Comparison of ENCODE assay signal across 8 cellular contexts in the genomic region with DNA sequence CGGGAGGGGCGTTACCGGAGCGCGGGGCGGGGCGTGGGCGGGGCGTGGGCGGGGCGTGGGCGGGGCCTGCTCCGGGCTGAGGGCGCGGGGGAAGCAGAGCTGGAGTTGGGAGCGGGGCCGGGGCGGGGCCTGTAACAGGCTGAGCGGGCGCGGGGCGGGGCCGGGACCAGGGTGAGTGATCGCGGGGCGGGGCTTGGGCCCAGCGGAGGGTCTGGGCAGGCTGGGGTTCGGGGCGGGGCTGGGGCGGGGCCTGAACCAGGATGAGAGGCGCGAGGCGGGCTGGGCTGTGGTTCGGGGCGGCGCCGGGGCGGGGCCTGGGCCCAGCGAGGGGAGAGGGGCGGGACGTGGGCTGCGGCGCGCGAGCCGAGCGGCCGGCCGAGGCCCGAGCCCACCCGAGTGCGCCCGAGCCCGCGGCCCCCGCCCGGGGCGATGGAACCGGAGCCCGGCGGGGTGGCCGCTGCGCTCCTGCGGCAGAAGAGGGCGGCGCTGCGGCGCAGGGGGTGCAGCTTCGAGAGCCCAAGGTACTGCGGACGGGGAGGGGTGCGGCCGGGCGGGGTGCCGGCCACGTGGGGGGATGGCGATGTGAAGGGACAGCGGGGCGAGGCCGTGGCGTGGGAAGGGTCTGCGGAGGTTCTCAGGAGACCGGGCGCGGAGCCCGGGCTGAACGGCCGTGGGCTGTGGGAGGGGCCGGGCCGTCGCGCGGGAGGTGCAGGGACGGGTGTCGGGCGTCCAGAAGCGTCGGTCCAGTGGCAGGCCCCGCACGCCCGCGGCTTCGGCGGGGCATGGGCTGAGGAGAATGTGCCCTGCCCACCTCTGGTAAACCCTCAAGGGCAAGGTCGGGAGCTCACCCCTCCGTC. TPM values are rescaled to one million over a fixed set of nuclear protein-coding genes. Genes with fewer than 3 reads are reported as not detected.
A peak's percentile ranks its signal among the peaks of the same experiment; 100 is the strongest.
DNase-seq lines count a peak whose midpoint lies in the region; ATAC-seq and TF ChIP-seq lines count a peak whose summit lies in the region.

No MANE protein-coding gene starts in this region.

- H3K4me1 Mint-ChIP-seq in glutamatergic neuron (ENCODE audit: low read depth, unreplicated experiment), result no peaks in the 10 kb centered on the region

- no peak overlapping the region for H3K27ac ChIP-seq in osteoblast (ENCODE audit: low read depth, low read length)
- H3K27ac ChIP-seq in suprapubic skin, result peak overlapping the region; percentile 71

- H3K36me3 Mint-ChIP-seq in activated naive CD4-positive, alpha-beta T cell treated with anti-CD3 and anti-CD28 coated beads, Interleukin-2, amount 50 U/mL, for 72 hours, result no peaks in the 10 kb centered on the region
- H3K36me3 Mint-ChIP-seq in glutamatergic neuron (ENCODE audit: unreplicated experiment), result no peaks in the 10 kb centered on the region

- peak overlapping the region; percentile 73 for H3K4me3 ChIP-seq in H7 (ENCODE audit: insufficient read depth, low read depth, low read length)
- peak overlapping the region; percentile 70 for H3K4me3 ChIP-seq in osteoblast (ENCODE audit: insufficient read depth, low read length)
- peak overlapping the region; percentile 88 for H3K4me3 ChIP-seq in suprapubic skin

- peak overlapping the region; percentile 75 for H2AFZ ChIP-seq in osteoblast (ENCODE audit: low read length)

- H4K20me1 ChIP-seq in osteoblast (ENCODE audit: insufficient read depth, low read length), result peaks cover 3% of the 10 kb centered on the region

- H3K79me2 ChIP-seq in osteoblast (ENCODE audit: insufficient read depth, low read length), result no peaks in the 10 kb centered on the region

- H3K4me3 Mint-ChIP-seq in glutamatergic neuron (ENCODE audit: unreplicated experiment), result peak overlapping the region; percentile 90

- peaks cover 19% of the 10 kb centered on the region for H3K27me3 ChIP-seq in H7 (ENCODE audit: control insufficient read depth, insufficient read depth, low read length)
- peaks cover 44% of the 10 kb centered on the region for H3K27me3 ChIP-seq in osteoblast (ENCODE audit: insufficient read depth, low read length)
- no peaks in the 10 kb centered on the region for H3K27me3 ChIP-seq in suprapubic skin

- peaks cover 20% of the 10 kb centered on the region for H3K27me3 Mint-ChIP-seq in glutamatergic neuron (ENCODE audit: unreplicated experiment)

- H3K9me3 ChIP-seq in osteoblast (ENCODE audit: low read depth, low read length) (no peaks in the 10 kb centered on the region), suprapubic skin (no peaks in the 10 kb centered on the region)

- TF ChIP-seq CTCF in glutamatergic neuron (IDR thresholded peaks at IDR 0.05; ENCODE audit: partially characterized antibody, unreplicated experiment), result no peak
- no peak for TF ChIP-seq CTCF in osteoblast (IDR thresholded peaks at IDR 0.05; ENCODE audit: extremely low read depth, low read depth, low read length)
- TF ChIP-seq CTCF in suprapubic skin (IDR thresholded peaks at IDR 0.05), result no peak

- peak overlapping the region; percentile 85 for H3K4me2 ChIP-seq in osteoblast (ENCODE audit: insufficient read depth, low read length)

- ATAC-seq in SK-N-SH treated with all-trans-retinoic acid at 6 μM for 48 hours, result peak; percentile 79
- ATAC-seq in activated naive CD4-positive, alpha-beta T cell treated with anti-CD3 and anti-CD28 coated beads, Interleukin-2, amount 50 U/mL, for 72 hours, result peak; percentile 83 to 86

- TF ChIP-seq POLR2A in suprapubic skin (IDR thresholded peaks at IDR 0.05), result no peak

- peak; percentile 79 for DNase-seq in DMS153 treated with DMSO at 0.1 percent for 48 hours (lab: John Stamatoyannopoulos, UW; ENCODE audit: unreplicated experiment)
- DNase-seq in H7, result peak; percentile 100
- peak; percentile 87 for DNase-seq in NAMALWA (ENCODE audit: low spot score)
- DNase-seq in activated naive CD4-positive, alpha-beta T cell treated with anti-CD3 and anti-CD28 coated beads, Interleukin-2, amount 50 U/mL, for 72 hours (ENCODE audit: low spot score in 2 of 2), result peak; percentile 87 to 91
- DNase-seq in glutamatergic neuron, result peak; percentile 99
- peak; percentile 100 for DNase-seq in osteoblast (ENCODE audit: insufficient read length, low spot score, missing footprints)
- peak; percentile 99 for DNase-seq in suprapubic skin (ENCODE audit: low spot score in 2 of 2)

- no peaks in the 10 kb centered on the region for H3K9me3 Mint-ChIP-seq in activated naive CD4-positive, alpha-beta T cell treated with anti-CD3 and anti-CD28 coated beads, Interleukin-2, amount 50 U/mL, for 72 hours
- H3K9me3 Mint-ChIP-seq in glutamatergic neuron (ENCODE audit: unreplicated experiment), result peaks cover 9% of the 10 kb centered on the region

- peak overlapping the region in 1 of 2 donors; percentile 16 for H3K27ac Mint-ChIP-seq in activated naive CD4-positive, alpha-beta T cell treated with anti-CD3 and anti-CD28 coated beads, Interleukin-2, amount 50 U/mL, for 72 hours
- peak overlapping the region; percentile 90 for H3K27ac Mint-ChIP-seq in glutamatergic neuron (ENCODE audit: unreplicated experiment)

- 0% methylated on average over 30 of the region's 106 CpGs for WGBS in suprapubic skin

- H3K36me3 ChIP-seq in H7 (replicated peaks; ENCODE audit: control insufficient read depth, insufficient read depth, low read length), result no peaks in the 10 kb centered on the region
- no peaks in the 10 kb centered on the region for H3K36me3 ChIP-seq in osteoblast (ENCODE audit: insufficient read depth, low read length)
- no peaks in the 10 kb centered on the region for H3K36me3 ChIP-seq in suprapubic skin

- H3K4me1 ChIP-seq in osteoblast (ENCODE audit: insufficient read depth, low read length) (no peaks in the 10 kb centered on the region), suprapubic skin (peaks cover 28% of the 10 kb centered on the region)

- TF ChIP-seq EP300 in suprapubic skin (IDR thresholded peaks at IDR 0.05), result no peak

TF ChIP-seq in SK-N-SH treated with all-trans-retinoic acid at 6 μM for 48 hours, 23 proteins besides CTCF, POLR2A, EP300 and RAD21 (continues in another document):
- TF ChIP-seq TOX (CRISPR knock-in tag; IDR thresholded peaks at IDR 0.05; ENCODE audit: borderline replicate concordance) (no peak), SNAI2 (CRISPR knock-in tag; IDR thresholded peaks at IDR 0.05) (no peak), PPARA (CRISPR knock-in tag; IDR thresholded peaks at IDR 0.05; ENCODE audit: borderline replicate concordance) (no peak), BACH2 (CRISPR knock-in tag; IDR thresholded peaks at IDR 0.05; ENCODE audit: borderline replicate concordance) (no peak), RARB (CRISPR knock-in tag; IDR thresholded peaks at IDR 0.05) (no peak), ZFP3 (CRISPR knock-in tag; IDR thresholded peaks at IDR 0.05) (no peak), OSR1 (CRISPR knock-in tag; IDR thresholded peaks at IDR 0.05) (no peak), ZNF8 (CRISPR knock-in tag; IDR thresholded peaks at IDR 0.05) (no peak), ZFP30 (CRISPR knock-in tag; IDR thresholded peaks at IDR 0.05) (no peak), ESRRG (CRISPR knock-in tag; IDR thresholded peaks at IDR 0.05) (no peak)
- TF ChIP-seq, protein P1, sequence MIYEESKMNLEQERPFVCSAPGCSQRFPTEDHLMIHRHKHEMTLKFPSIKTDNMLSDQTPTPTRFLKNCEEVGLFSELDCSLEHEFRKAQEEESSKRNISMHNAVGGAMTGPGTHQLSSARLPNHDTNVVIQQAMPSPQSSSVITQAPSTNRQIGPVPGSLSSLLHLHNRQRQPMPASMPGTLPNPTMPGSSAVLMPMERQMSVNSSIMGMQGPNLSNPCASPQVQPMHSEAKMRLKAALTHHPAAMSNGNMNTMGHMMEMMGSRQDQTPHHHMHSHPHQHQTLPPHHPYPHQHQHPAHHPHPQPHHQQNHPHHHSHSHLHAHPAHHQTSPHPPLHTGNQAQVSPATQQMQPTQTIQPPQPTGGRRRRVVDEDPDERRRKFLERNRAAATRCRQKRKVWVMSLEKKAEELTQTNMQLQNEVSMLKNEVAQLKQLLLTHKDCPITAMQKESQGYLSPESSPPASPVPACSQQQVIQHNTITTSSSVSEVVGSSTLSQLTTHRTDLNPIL (CRISPR knock-in tag; IDR thresholded peaks at IDR 0.05; ENCODE audit: low read depth), result no peak
- TF ChIP-seq, protein P2, sequence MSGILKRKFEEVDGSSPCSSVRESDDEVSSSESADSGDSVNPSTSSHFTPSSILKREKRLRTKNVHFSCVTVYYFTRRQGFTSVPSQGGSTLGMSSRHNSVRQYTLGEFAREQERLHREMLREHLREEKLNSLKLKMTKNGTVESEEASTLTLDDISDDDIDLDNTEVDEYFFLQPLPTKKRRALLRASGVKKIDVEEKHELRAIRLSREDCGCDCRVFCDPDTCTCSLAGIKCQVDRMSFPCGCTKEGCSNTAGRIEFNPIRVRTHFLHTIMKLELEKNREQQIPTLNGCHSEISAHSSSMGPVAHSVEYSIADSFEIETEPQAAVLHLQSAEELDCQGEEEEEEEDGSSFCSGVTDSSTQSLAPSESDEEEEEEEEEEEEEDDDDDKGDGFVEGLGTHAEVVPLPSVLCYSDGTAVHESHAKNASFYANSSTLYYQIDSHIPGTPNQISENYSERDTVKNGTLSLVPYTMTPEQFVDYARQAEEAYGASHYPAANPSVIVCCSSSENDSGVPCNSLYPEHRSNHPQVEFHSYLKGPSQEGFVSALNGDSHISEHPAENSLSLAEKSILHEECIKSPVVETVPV (CRISPR knock-in tag; IDR thresholded peaks at IDR 0.05), result no peak
- TF ChIP-seq, protein P3, sequence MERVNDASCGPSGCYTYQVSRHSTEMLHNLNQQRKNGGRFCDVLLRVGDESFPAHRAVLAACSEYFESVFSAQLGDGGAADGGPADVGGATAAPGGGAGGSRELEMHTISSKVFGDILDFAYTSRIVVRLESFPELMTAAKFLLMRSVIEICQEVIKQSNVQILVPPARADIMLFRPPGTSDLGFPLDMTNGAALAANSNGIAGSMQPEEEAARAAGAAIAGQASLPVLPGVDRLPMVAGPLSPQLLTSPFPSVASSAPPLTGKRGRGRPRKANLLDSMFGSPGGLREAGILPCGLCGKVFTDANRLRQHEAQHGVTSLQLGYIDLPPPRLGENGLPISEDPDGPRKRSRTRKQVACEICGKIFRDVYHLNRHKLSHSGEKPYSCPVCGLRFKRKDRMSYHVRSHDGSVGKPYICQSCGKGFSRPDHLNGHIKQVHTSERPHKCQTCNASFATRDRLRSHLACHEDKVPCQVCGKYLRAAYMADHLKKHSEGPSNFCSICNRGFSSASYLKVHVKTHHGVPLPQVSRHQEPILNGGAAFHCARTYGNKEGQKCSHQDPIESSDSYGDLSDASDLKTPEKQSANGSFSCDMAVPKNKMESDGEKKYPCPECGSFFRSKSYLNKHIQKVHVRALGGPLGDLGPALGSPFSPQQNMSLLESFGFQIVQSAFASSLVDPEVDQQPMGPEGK (CRISPR knock-in tag; IDR thresholded peaks at IDR 0.05; ENCODE audit: borderline replicate concordance), result no peak

RNA-seq across cellular contexts. Expression of a gene that starts 39.5 kb away (rescaled TPM):
- total RNA-seq in H7 (2014; rRNA removed; shearing (Covaris generic)), result 2.9 and 6.7 TPM in 2 replicates
- 1 to 10 TPM; 3.5 to 5.4 TPM for total RNA-seq in activated naive CD4-positive, alpha-beta T cell treated with anti-CD3 and anti-CD28 coated beads, Interleukin-2, amount 50 U/mL, for 72 hours
- total RNA-seq in glutamatergic neuron (ENCODE audit: unreplicated experiment) (14.7 TPM), osteoblast (2.4 and 5.8 TPM in 2 replicates), suprapubic skin (10 to 100 TPM; 12.5 to 23.3 (median 18.4) TPM)
